Comparison of ENCODE assay signal across 23 cellular contexts in genomic region chr2:199543606-199544172, GRCh38.
"Had no signal": no experiment of that assay in that cellular context is flagged by ENCODE, and none has a peak within 500 bp of the region (broad histone marks: within the 10 kb centered on the region; RNA-seq: fewer than 3 reads in every experiment).

No MANE protein-coding gene starts in this region.

- H3K4me3 ChIP-seq: dorsolateral prefrontal cortex, gastrocnemius medialis, lower lobe of right lung, prostate gland, skin epidermis, spleen, thoracic aorta, tibial nerve, upper lobe of left lung had no signal

- H3K9me3 ChIP-seq: gastrocnemius medialis, lower lobe of right lung, prostate gland, spleen, thoracic aorta, tibial nerve, upper lobe of left lung had no signal

- DNase-seq: cortex of kidney; dorsolateral prefrontal cortex; effector CD4-positive, alpha-beta T cell; foreskin fibroblast; gastrocnemius medialis; head of caudate nucleus; left ventricle myocardium superior; lower lobe of right lung; naive thymus-derived CD8-positive, alpha-beta T cell; nephron progenitor cell; nucleus accumbens; right cardiac atrium; spleen; stimulated activated CD4-positive, alpha-beta T cell treated with anti-CD3 and anti-CD28 coated beads, Interleukin-4, amount 100 ng/mL, for 4 hours; stimulated activated naive CD8-positive, alpha-beta T cell treated with anti-CD3 and anti-CD28 coated beads, Interleukin-15, Interleukin-2, amounts not matched to agents 100 U/mL and 50 U/mL, for 24 hours; upper lobe of left lung had no signal

- H3K27ac ChIP-seq: dorsolateral prefrontal cortex, gastrocnemius medialis, lower lobe of right lung, prostate gland, skin epidermis, spleen, thoracic aorta, tibial nerve, upper lobe of left lung had no signal

- H3K4me1 ChIP-seq: gastrocnemius medialis, lower lobe of right lung, prostate gland, spleen, tibial nerve, upper lobe of left lung had no signal

- H3K27me3 ChIP-seq: dorsolateral prefrontal cortex, gastrocnemius medialis, tibial nerve, upper lobe of left lung had no signal

- H3K36me3 ChIP-seq: gastrocnemius medialis, lower lobe of right lung, prostate gland, spleen, thoracic aorta, tibial nerve, upper lobe of left lung had no signal

- ATAC-seq: gastrocnemius medialis; left ventricle myocardium superior; lower lobe of right lung; naive thymus-derived CD8-positive, alpha-beta T cell; right cardiac atrium; stimulated activated memory B cell treated with anti-CD40 and anti-IgM and Interleukin-4, amounts not matched to agents 10 μg/mL and 1 μg/mL and 100 μg/mL, for 72 hours; stimulated activated naive CD8-positive, alpha-beta T cell treated with anti-CD3 and anti-CD28 coated beads, Interleukin-15, Interleukin-2, amounts not matched to agents 100 U/mL and 50 U/mL, for 24 hours had no signal

- FAIRE-seq: keratinocyte, urothelium cell line had no signal
